In genomic region chr20:19745106-19745505, GRCh38 we compare ENCODE assay signal across 6 cellular contexts.
"Had no signal": no experiment of that assay in that cellular context is flagged by ENCODE, and none has a peak within 500 bp of the region (broad histone marks: within the 10 kb centered on the region; RNA-seq: fewer than 3 reads in every experiment).

No MANE protein-coding gene starts in this region.

- H3K27ac Mint-ChIP-seq: GM23338, H9 had no signal

- DNase-seq: H9, HCEC 1CT, IMR-90, KG1 had no signal

- ATAC-seq: GM23338, K562 had no signal

- H3K4me3 ChIP-seq: GM23338, K562 had no signal

- H3K4me3 Mint-ChIP-seq: GM23338, H9 had no signal
